In the genomic region with DNA sequence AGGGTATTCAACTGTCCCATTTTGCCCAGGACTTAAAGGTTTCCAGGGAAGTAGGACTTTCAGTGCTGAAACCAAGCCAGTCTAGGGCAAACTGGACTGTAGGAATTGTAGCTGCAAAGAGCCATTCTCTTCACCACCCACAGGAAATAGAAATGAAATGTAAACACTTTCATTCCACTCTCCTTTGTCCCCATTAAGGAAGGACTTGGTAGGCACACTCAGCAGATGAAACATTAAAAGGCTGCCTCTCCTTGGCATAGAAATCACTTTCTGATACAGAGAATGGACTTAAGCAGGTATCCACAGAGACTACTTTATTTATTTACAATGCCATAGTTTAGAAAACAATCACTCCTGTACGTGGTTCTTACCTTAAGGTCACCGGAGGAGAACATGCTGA, we compare ENCODE assay signal across 17 cellular contexts.
DNase-seq lines count a peak whose midpoint lies in the region; ATAC-seq and TF ChIP-seq lines count a peak whose summit lies in the region.
"Had no signal": no experiment of that assay in that cellular context is flagged by ENCODE, and none has a peak within 500 bp of the region (broad histone marks: within the 10 kb centered on the region; RNA-seq: fewer than 3 reads in every experiment).

No MANE protein-coding gene starts in this region.

- ATAC-seq in activated CD4-positive, alpha-beta T cell treated with anti-CD3 and anti-CD28 coated beads for 36 hours: no peak
- ATAC-seq: CD8-positive, alpha-beta T cell; GM12878; left lobe of liver had no signal

- H3K27me3 ChIP-seq in osteoblast (ENCODE audit: insufficient read depth, low read length): no peaks in the 10 kb centered on the region

- POLR2A ChIA-PET in activated CD4-positive, alpha-beta T cell treated with anti-CD3 and anti-CD28 coated beads for 36 hours (lab: Charles Lee): no interaction called here

- peaks cover 59% of the 10 kb centered on the region for H3K36me3 ChIP-seq in osteoblast (ENCODE audit: insufficient read depth, low read length)

- H3K27me3 Mint-ChIP-seq in activated CD4-positive, alpha-beta T cell treated with anti-CD3 and anti-CD28 coated beads for 36 hours: no peaks in the 10 kb centered on the region
- H3K27me3 Mint-ChIP-seq in activated CD4-positive, alpha-beta T cell treated with anti-CD3 and anti-CD28 coated beads, Interleukin-2, amount 10 ng/mL, durations not matched to agents 24 days and 14 days: no peaks in the 10 kb centered on the region

- TF ChIP-seq CTCF in astrocyte of the spinal cord (IDR thresholded peaks at IDR 0.05; ENCODE audit: low read depth, low read length) (no peak), osteoblast (IDR thresholded peaks at IDR 0.05; ENCODE audit: extremely low read depth, low read depth, low read length) (no peak)

- DNase-seq in activated CD4-positive, alpha-beta T cell treated with anti-CD3 and anti-CD28 coated beads for 36 hours: no peak
- no peak for DNase-seq in activated CD4-positive, alpha-beta T cell treated with anti-CD3 and anti-CD28 coated beads, Interleukin-2, amount 10 ng/mL, durations not matched to agents 24 days and 14 days
- DNase-seq in NCI-H2196 treated with DMSO at 0.1 percent for 48 hours (lab: John Stamatoyannopoulos, UW; ENCODE audit: unreplicated experiment): peak; percentile 31
- DNase-seq in astrocyte of the spinal cord (ENCODE audit: low read depth, low spot score): peak; percentile 4
- no peak for DNase-seq in osteoblast (ENCODE audit: insufficient read length, low spot score, missing footprints)
- no peak for DNase-seq in cortex of kidney (lab: John Stamatoyannopoulos, UW)
- no peak for DNase-seq in NOMO-1 (lab: John Stamatoyannopoulos, UW; ENCODE audit: unreplicated experiment in 2 of 2)
- DNase-seq in AG08395 (ENCODE audit: low spot score): no peak
- DNase-seq: activated T-cell treated with anti-CD3 and anti-CD28 coated beads, Interleukin-2, amount 50 U/mL, for 48 hours; CD8-positive, alpha-beta T cell; HCEC 1CT; NCI-H526; retina; T-helper 2 cell had no signal

- H3K4me1 Mint-ChIP-seq in activated CD4-positive, alpha-beta T cell treated with anti-CD3 and anti-CD28 coated beads for 36 hours: peaks cover 15% of the 10 kb centered on the region
- peaks cover 5% of the 10 kb centered on the region for H3K4me1 Mint-ChIP-seq in activated CD4-positive, alpha-beta T cell treated with anti-CD3 and anti-CD28 coated beads, Interleukin-2, amount 10 ng/mL, durations not matched to agents 24 days and 14 days

- H3K27ac ChIP-seq in osteoblast (ENCODE audit: low read depth, low read length): peak overlapping the region; percentile 41
- H3K27ac ChIP-seq: thoracic aorta had no signal

- peaks cover 56% of the 10 kb centered on the region for H3K36me3 Mint-ChIP-seq in activated CD4-positive, alpha-beta T cell treated with anti-CD3 and anti-CD28 coated beads for 36 hours (ENCODE audit: low read depth)
- H3K36me3 Mint-ChIP-seq in activated CD4-positive, alpha-beta T cell treated with anti-CD3 and anti-CD28 coated beads, Interleukin-2, amount 10 ng/mL, durations not matched to agents 24 days and 14 days (ENCODE audit: low read depth): peaks cover 78% of the 10 kb centered on the region

- no peaks in the 10 kb centered on the region for H3K9me3 ChIP-seq in osteoblast (ENCODE audit: low read depth, low read length)
- H3K9me3 ChIP-seq: thoracic aorta had no signal

- in situ Hi-C loops in astrocyte of the spinal cord (cut with HindIII; ENCODE audit: low sequenced_read_pairs): no loop called here

- no peak overlapping the region for H3K4me2 ChIP-seq in osteoblast (ENCODE audit: insufficient read depth, low read length)

- H3K79me2 ChIP-seq in osteoblast (ENCODE audit: insufficient read depth, low read length): no peaks in the 10 kb centered on the region

- H4K20me1 ChIP-seq in osteoblast (ENCODE audit: insufficient read depth, low read length): no peaks in the 10 kb centered on the region

- CTCF ChIA-PET in activated CD4-positive, alpha-beta T cell treated with anti-CD3 and anti-CD28 coated beads for 36 hours (lab: Charles Lee): no interaction called here

- intact Hi-C loops in activated CD4-positive, alpha-beta T cell treated with anti-CD3 and anti-CD28 coated beads for 36 hours (cut with DNase I, micrococcal nuclease): no loop called here
- intact Hi-C loops in activated CD4-positive, alpha-beta T cell treated with anti-CD3 and anti-CD28 coated beads, Interleukin-2, amount 10 ng/mL, durations not matched to agents 24 days and 14 days (cut with micrococcal nuclease): no loop called here

- peak overlapping the region; percentile 38 for H3K27ac Mint-ChIP-seq in activated CD4-positive, alpha-beta T cell treated with anti-CD3 and anti-CD28 coated beads for 36 hours
- H3K27ac Mint-ChIP-seq in activated CD4-positive, alpha-beta T cell treated with anti-CD3 and anti-CD28 coated beads, Interleukin-2, amount 10 ng/mL, durations not matched to agents 24 days and 14 days: no peak overlapping the region
- H3K27ac Mint-ChIP-seq: CD8-positive, alpha-beta T cell had no signal

- H3K4me3 ChIP-seq in astrocyte of the spinal cord (ENCODE audit: low read depth, low read length) (no peak overlapping the region), osteoblast (ENCODE audit: insufficient read depth, low read length) (no peak overlapping the region)
- H3K4me3 ChIP-seq: GM12878, thoracic aorta had no signal

- H3K4me3 Mint-ChIP-seq in activated CD4-positive, alpha-beta T cell treated with anti-CD3 and anti-CD28 coated beads for 36 hours: no peak overlapping the region
- H3K4me3 Mint-ChIP-seq in activated CD4-positive, alpha-beta T cell treated with anti-CD3 and anti-CD28 coated beads, Interleukin-2, amount 10 ng/mL, durations not matched to agents 24 days and 14 days: no peak overlapping the region
- H3K4me3 Mint-ChIP-seq: CD8-positive, alpha-beta T cell had no signal

- H3K9me3 Mint-ChIP-seq in activated CD4-positive, alpha-beta T cell treated with anti-CD3 and anti-CD28 coated beads for 36 hours (ENCODE audit: low read depth): no peaks in the 10 kb centered on the region
- H3K9me3 Mint-ChIP-seq in activated CD4-positive, alpha-beta T cell treated with anti-CD3 and anti-CD28 coated beads, Interleukin-2, amount 10 ng/mL, durations not matched to agents 24 days and 14 days: peaks cover 13% of the 10 kb centered on the region
- H3K9me3 Mint-ChIP-seq: CD8-positive, alpha-beta T cell had no signal

- peaks cover 32% of the 10 kb centered on the region for H3K4me1 ChIP-seq in osteoblast (ENCODE audit: insufficient read depth, low read length)

- no peak overlapping the region for H2AFZ ChIP-seq in osteoblast (ENCODE audit: low read length)

Comparison
In these comparisons a context has a peak if more than half of its experiments do, and no peak if none do; other contexts are left out.
1. DNase-seq: peak in NCI-H2196 treated with DMSO at 0.1 percent for 48 hours (single experiment) and astrocyte of the spinal cord (single experiment); none in activated CD4-positive, alpha-beta T cell treated with anti-CD3 and anti-CD28 coated beads for 36 hours (single experiment), activated CD4-positive, alpha-beta T cell treated with anti-CD3 and anti-CD28 coated beads, Interleukin-2, amount 10 ng/mL, durations not matched to agents 24 days and 14 days (single experiment), osteoblast (single experiment), cortex of kidney (single experiment), NOMO-1 (0 of 2) and AG08395 (single experiment).